8 cellular contexts compared by ENCODE assay signal in the genomic region with DNA sequence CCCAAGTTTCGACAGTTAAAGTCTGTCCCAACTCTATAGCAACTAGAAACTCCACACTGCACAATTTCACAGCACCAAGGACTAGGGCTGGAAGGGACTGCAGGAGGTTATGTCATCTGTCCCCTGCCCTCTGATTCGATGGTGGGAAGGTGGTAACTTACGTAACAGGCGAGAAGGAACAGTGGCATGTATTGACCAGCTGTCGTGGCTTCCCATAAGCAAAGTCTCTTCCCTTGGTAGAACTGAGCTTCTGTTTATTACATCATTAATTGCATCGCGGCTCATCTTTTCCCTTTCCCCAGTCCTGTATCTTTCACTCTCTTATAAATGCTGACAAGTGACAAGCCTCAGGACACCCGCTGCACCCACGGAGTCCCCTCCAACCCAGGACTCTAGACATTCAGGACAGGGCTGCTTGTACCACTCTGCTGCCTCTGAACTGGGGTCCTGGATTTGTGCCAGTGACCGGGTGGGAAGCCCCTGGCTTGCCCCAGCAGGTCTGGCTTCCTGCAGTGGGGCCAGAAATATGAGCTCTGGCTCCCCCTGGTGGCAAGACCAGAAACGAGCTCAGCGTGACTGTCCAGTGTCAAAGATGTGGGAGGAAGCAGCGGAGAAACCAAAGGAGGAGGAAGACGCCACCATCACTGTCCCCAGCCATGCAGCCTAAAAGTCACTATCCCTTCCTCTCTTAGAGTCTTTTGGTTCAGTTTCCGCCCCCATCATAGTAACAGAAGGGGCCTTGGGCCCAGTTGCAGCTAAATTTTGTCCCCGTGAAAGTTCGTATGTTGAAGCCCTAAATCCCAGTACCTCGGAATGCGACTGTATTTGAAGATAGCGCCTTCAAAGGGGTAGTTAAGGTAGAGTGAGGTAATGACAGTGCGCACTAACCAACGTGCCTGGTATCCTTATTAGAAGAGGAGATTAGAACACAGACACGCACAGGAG.
A peak's percentile ranks its signal among the peaks of the same experiment; 100 is the strongest.
DNase-seq lines count a peak whose midpoint lies in the region; ATAC-seq, FAIRE-seq and TF ChIP-seq lines count a peak whose summit lies in the region.

No MANE protein-coding gene starts in this region.

- no peak overlapping the region for H3K4me3 Mint-ChIP-seq in naive thymus-derived CD4-positive, alpha-beta T cell

- CTCF ChIA-PET in endothelial cell of umbilical vein (lab: Charles Lee): interaction anchor here (0.6 to 3.5 kb wide), 24 partner anchors 8 to 1848 kb away, joined by 3 to 40 read pairs (median 5); partner anchors contain the start of gene LARGE1
- CTCF ChIA-PET in naive thymus-derived CD4-positive, alpha-beta T cell (lab: Charles Lee): no interaction called here

- no peaks in the 10 kb centered on the region for H3K36me3 Mint-ChIP-seq in naive thymus-derived CD4-positive, alpha-beta T cell

- H3K4me1 Mint-ChIP-seq in naive thymus-derived CD4-positive, alpha-beta T cell: peaks cover 0 to 7% (median 0%) of the 10 kb centered on the region in 7 donors

- peaks cover 4 to 51% (median 37%) of the 10 kb centered on the region in 5 donors for H3K27me3 Mint-ChIP-seq in naive thymus-derived CD4-positive, alpha-beta T cell

- TF ChIP-seq POLR2A in endothelial cell of umbilical vein (IDR thresholded peaks at IDR 0.05; ENCODE audit: low read depth, low read length): no peak

- peak; percentile 26 for DNase-seq in AG10803 (ENCODE audit: low read depth)
- peak; percentile 53 for DNase-seq in NCI-H2171 treated with DMSO at 0.1 percent for 48 hours (lab: John Stamatoyannopoulos, UW)
- DNase-seq in activated CD8-positive, alpha-beta memory T cell treated with anti-CD3 and anti-CD28 coated beads for 24 hours: peak; percentile 85
- DNase-seq in endothelial cell of umbilical vein (ENCODE audit: low read depth, low spot score): peak; percentile 40
- DNase-seq in naive thymus-derived CD4-positive, alpha-beta T cell: peak in 8 of 9 donors; percentile 12 to 69 (median 34)
- peak in 38 of 49 donors; percentile 1 to 68 (median 38) for DNase-seq in substantia nigra (lab: John Stamatoyannopoulos, UW)

- FAIRE-seq in endothelial cell of umbilical vein (lab: Jason Lieb, UNC): peak; percentile 70

- H3K27ac ChIP-seq in endothelial cell of umbilical vein (ENCODE audit: insufficient read depth, low read depth, low read length) (no peak overlapping the region), substantia nigra (ENCODE audit: low read depth, low read length, poor library complexity, severe bottlenecking) (no peak overlapping the region)
- H3K27ac ChIP-seq in naive thymus-derived CD4-positive, alpha-beta T cell (ENCODE audit: low read depth, low read length): no peak overlapping the region

- H3K4me3 ChIP-seq in AG10803 (ENCODE audit: low read length): no peak overlapping the region
- no peak overlapping the region for H3K4me3 ChIP-seq in endothelial cell of umbilical vein (replicated peaks in 1 of 3; ENCODE audit: insufficient read depth in 1 of 3, low read depth in 1 of 3, low read length in 3 of 3)
- no peak overlapping the region for H3K4me3 ChIP-seq in naive thymus-derived CD4-positive, alpha-beta T cell (ENCODE audit: low read length)

- intact Hi-C loops in endothelial cell of umbilical vein (cut with micrococcal nuclease): loop anchor here (1.0 kb wide), 2 partner anchors 1227 to 1848 kb away; no protein-coding TSS in a partner anchor
- intact Hi-C loops in naive thymus-derived CD4-positive, alpha-beta T cell (cut with micrococcal nuclease): loop anchor here in 1 of 2 donors (10.0 kb wide), 1 partner anchor 1846 kb away; no protein-coding TSS in a partner anchor

- H3K4me2 ChIP-seq in endothelial cell of umbilical vein (ENCODE audit: insufficient read depth, low read length): no peak overlapping the region

- H3K9me1 ChIP-seq in endothelial cell of umbilical vein (replicated peaks; ENCODE audit: control insufficient read depth, extremely low read depth, insufficient read depth, low read length): no peaks in the 10 kb centered on the region

- H4K20me1 ChIP-seq in endothelial cell of umbilical vein (replicated peaks; ENCODE audit: control insufficient read depth, extremely low read depth, insufficient read depth, low read length): no peaks in the 10 kb centered on the region

- H3K4me1 ChIP-seq in endothelial cell of umbilical vein (ENCODE audit: control insufficient read depth, extremely low read depth, insufficient read depth, low read length): no peaks in the 10 kb centered on the region
- no peaks in the 10 kb centered on the region for H3K4me1 ChIP-seq in naive thymus-derived CD4-positive, alpha-beta T cell (ENCODE audit: control insufficient read depth in 2 of 2, insufficient read depth in 2 of 2, low read length in 2 of 2)

- H2AFZ ChIP-seq in endothelial cell of umbilical vein (ENCODE audit: low read depth, low read length): no peak overlapping the region

- no peaks in the 10 kb centered on the region for H3K9me3 Mint-ChIP-seq in naive thymus-derived CD4-positive, alpha-beta T cell

- H3K27ac Mint-ChIP-seq in naive thymus-derived CD4-positive, alpha-beta T cell: peak overlapping the region in 1 of 9 donors; percentile 14

- H3K27me3 ChIP-seq in endothelial cell of umbilical vein (ENCODE audit: control insufficient read depth in 2 of 2, insufficient read depth in 2 of 2, low read length in 2 of 2): no peaks in the 10 kb centered on the region
- peaks cover 0 to 7% of the 10 kb centered on the region in 2 donors for H3K27me3 ChIP-seq in naive thymus-derived CD4-positive, alpha-beta T cell (ENCODE audit: control insufficient read depth in 2 of 2, insufficient read depth in 2 of 2, low read length in 2 of 2)

- dilution Hi-C loops in endothelial cell of umbilical vein (cut with MboI; ENCODE audit: extremely low pct_ligation_motif_present, low sequenced_read_pairs): no loop called here

- H3K79me2 ChIP-seq in endothelial cell of umbilical vein (ENCODE audit: control insufficient read depth, insufficient read depth, low read length): no peaks in the 10 kb centered on the region

- no peaks in the 10 kb centered on the region for H3K9me3 ChIP-seq in endothelial cell of umbilical vein (replicated peaks; ENCODE audit: control insufficient read depth, insufficient read depth, low read length)
- no peaks in the 10 kb centered on the region for H3K9me3 ChIP-seq in naive thymus-derived CD4-positive, alpha-beta T cell (ENCODE audit: control insufficient read depth in 2 of 3, low read length in 3 of 3)

- POLR2A ChIA-PET in endothelial cell of umbilical vein (lab: Charles Lee): no interaction called here
- POLR2A ChIA-PET in naive thymus-derived CD4-positive, alpha-beta T cell (lab: Charles Lee): interaction anchor here (0.6 kb wide), 1 partner anchor 10 kb away, joined by 3 read pairs; no protein-coding TSS in a partner anchor

- ATAC-seq in GM18868 (IDR thresholded peaks at IDR 0.05; ENCODE audit: unreplicated experiment) (peak; percentile 43), HG02571 (IDR thresholded peaks at IDR 0.05; ENCODE audit: unreplicated experiment) (no peak)
- ATAC-seq in naive thymus-derived CD4-positive, alpha-beta T cell: peak; percentile 49

- no peak overlapping the region for H3K9ac ChIP-seq in endothelial cell of umbilical vein (replicated peaks; ENCODE audit: extremely low read depth, insufficient read depth, low read length)

- no peaks in the 10 kb centered on the region for H3K36me3 ChIP-seq in endothelial cell of umbilical vein (ENCODE audit: control insufficient read depth in 2 of 2, extremely low read depth in 1 of 2, insufficient read depth in 2 of 2, low read length in 2 of 2)
- no peaks in the 10 kb centered on the region for H3K36me3 ChIP-seq in naive thymus-derived CD4-positive, alpha-beta T cell (ENCODE audit: control insufficient read depth in 2 of 3, insufficient read depth in 3 of 3, low read length in 3 of 3)

- TF ChIP-seq CTCF in AG10803 (conservative IDR thresholded peaks at IDR 0.05; ENCODE audit: low read length) (peak; percentile 71), endothelial cell of umbilical vein (IDR thresholded peaks at IDR 0.05; ENCODE audit: extremely low read depth in 1 of 2, insufficient read depth in 1 of 2, low read depth in 1 of 2, low read length in 2 of 2) (peak; percentile 76 to 81)

- no TSS peak for BruUV-seq in endothelial cell of umbilical vein (replicated peaks; lab: Mats Ljungman, UMichigan)

TF ChIP-seq in endothelial cell of umbilical vein, 7 proteins besides CTCF, POLR2A, EP300 and RAD21:
- TF ChIP-seq FOS (IDR thresholded peaks at IDR 0.05; ENCODE audit: borderline replicate concordance, insufficient read depth, low read length) (no peak), POLR2AphosphoS5 (IDR thresholded peaks at IDR 0.05; ENCODE audit: insufficient read depth, low read depth, low read length) (no peak), JUN (IDR thresholded peaks at IDR 0.05; ENCODE audit: borderline replicate concordance, insufficient read depth, insufficient read length, low read depth) (no peak), GATA2 (IDR thresholded peaks at IDR 0.05; ENCODE audit: insufficient read depth, insufficient read length, low read depth, low read length) (no peak), MYC (IDR thresholded peaks at IDR 0.05; ENCODE audit: low read depth, low read length) (no peak), EZH2 (IDR thresholded peaks at IDR 0.05; ENCODE audit: borderline replicate concordance, low read depth, low read length, severe bottlenecking) (no peak)
- TF ChIP-seq, protein P1, sequence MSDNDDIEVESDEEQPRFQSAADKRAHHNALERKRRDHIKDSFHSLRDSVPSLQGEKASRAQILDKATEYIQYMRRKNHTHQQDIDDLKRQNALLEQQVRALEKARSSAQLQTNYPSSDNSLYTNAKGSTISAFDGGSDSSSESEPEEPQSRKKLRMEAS (IDR thresholded peaks at IDR 0.05; ENCODE audit: insufficient read depth, insufficient read length): no peak

Comparison
In these comparisons a context has a peak if more than half of its experiments do, and no peak if none do; other contexts are left out.
1. DNase-seq: peak in every context shown above with its lines; median percentile 85 in activated CD8-positive, alpha-beta memory T cell treated with anti-CD3 and anti-CD28 coated beads for 24 hours; 53 in NCI-H2171 treated with DMSO at 0.1 percent for 48 hours; 40 in endothelial cell of umbilical vein; 38 in substantia nigra; 34 in naive thymus-derived CD4-positive, alpha-beta T cell; 26 in AG10803.